1 cellular context compared by ENCODE assay signal in genomic region chr5:154940375-154940771, GRCh38.
A peak's percentile ranks its signal among the peaks of the same experiment; 100 is the strongest.
TF ChIP-seq lines count a peak whose summit lies in the region.

No MANE protein-coding gene starts in this region.

TF ChIP-seq in K562, 482 proteins besides CTCF, POLR2A, EP300 and RAD21:
- no peak for TF ChIP-seq CREB1 (IDR thresholded peaks at IDR 0.05)
- 0 out of 2 replicates have a peak, but pooled peaks have one; percentile 12 for TF ChIP-seq CREB1 (CRISPR knock-in tag; IDR thresholded peaks at IDR 0.05)
- no peak for TF ChIP-seq SAFB (IDR thresholded peaks at IDR 0.05; ENCODE audit: borderline replicate concordance, low read depth, low read length)
- no peak for TF ChIP-seq ZNF644 (tag; IDR thresholded peaks at IDR 0.05; ENCODE audit: low read depth)
- TF ChIP-seq, protein P1, sequence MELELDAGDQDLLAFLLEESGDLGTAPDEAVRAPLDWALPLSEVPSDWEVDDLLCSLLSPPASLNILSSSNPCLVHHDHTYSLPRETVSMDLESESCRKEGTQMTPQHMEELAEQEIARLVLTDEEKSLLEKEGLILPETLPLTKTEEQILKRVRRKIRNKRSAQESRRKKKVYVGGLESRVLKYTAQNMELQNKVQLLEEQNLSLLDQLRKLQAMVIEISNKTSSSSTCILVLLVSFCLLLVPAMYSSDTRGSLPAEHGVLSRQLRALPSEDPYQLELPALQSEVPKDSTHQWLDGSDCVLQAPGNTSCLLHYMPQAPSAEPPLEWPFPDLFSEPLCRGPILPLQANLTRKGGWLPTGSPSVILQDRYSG (tag; conservative IDR thresholded peaks at IDR 0.05; ENCODE audit: low read depth), result peak; percentile 29; the same call in 1 of the 2 replicates
